In the genomic region with DNA sequence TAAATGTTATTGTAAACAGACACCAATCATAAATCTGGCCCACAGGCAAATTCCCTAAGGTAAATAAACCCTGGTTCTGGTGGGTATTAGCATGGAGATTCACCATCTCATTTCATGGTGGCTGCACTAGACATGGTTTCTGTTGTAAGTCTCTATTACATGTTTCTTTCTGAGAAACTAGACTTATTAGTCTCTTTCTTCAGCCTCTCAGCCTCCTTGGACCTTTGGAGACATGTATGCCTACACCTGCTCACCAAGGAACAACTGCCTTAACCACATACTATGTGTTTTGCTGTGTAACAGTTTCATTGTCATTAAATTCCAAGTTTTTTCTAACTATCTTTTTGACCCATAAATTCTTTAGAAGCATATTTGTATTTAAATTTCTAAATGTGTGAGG, we compare ENCODE assay signal across 25 cellular contexts.
"Had no signal": no experiment of that assay in that cellular context is flagged by ENCODE, and none has a peak within 500 bp of the region (broad histone marks: within the 10 kb centered on the region; RNA-seq: fewer than 3 reads in every experiment).

No MANE protein-coding gene starts in this region.

- H3K27me3 ChIP-seq: dorsolateral prefrontal cortex, esophagus muscularis mucosa, foreskin keratinocyte, heart right ventricle, left lung, neural progenitor cell, right atrium auricular region, tibial nerve, upper lobe of left lung had no signal

- ATAC-seq: foreskin keratinocyte; heart right ventricle; left cardiac atrium; left lung; mucosa of descending colon; naive thymus-derived CD4-positive, alpha-beta T cell; sciatic nerve; stimulated activated naive B cell treated with anti-CD40 and anti-IgM and Interleukin-4, amounts not matched to agents 10 μg/mL and 1 μg/mL and 100 μg/mL, for 72 hours had no signal

- H3K9me3 ChIP-seq: esophagus muscularis mucosa, mucosa of descending colon, right atrium auricular region, thoracic aorta, tibial nerve, upper lobe of left lung had no signal

- H3K27ac ChIP-seq: dorsolateral prefrontal cortex, epithelial cell of prostate, esophagus muscularis mucosa, foreskin keratinocyte, heart right ventricle, left lung, neural progenitor cell, parathyroid adenoma, right atrium auricular region, skin epidermis, thoracic aorta, tibial nerve, upper lobe of left lung had no signal

- H3K4me3 ChIP-seq: dorsolateral prefrontal cortex, esophagus muscularis mucosa, heart right ventricle, left lung, mucosa of descending colon, neural progenitor cell, right atrium auricular region, skin epidermis, thoracic aorta, tibial nerve, upper lobe of left lung had no signal

- H3K36me3 ChIP-seq: esophagus muscularis mucosa, heart right ventricle, left lung, neural progenitor cell, right atrium auricular region, thoracic aorta, tibial nerve, upper lobe of left lung had no signal

- DNase-seq: dorsolateral prefrontal cortex; effector CD8-positive, alpha-beta T cell; endodermal cell; foreskin keratinocyte; glutamatergic neuron; heart right ventricle; hippocampal formation; left cardiac atrium; left lung; mesenchymal stem cell; mucosa of descending colon; naive thymus-derived CD4-positive, alpha-beta T cell; stimulated activated CD4-positive, alpha-beta T cell treated with anti-CD3 and anti-CD28 coated beads, Interleukin-15, amount 100 ng/mL, for 24 hours; stimulated activated CD4-positive, alpha-beta T cell treated with anti-CD3 and anti-CD28 coated beads, Interleukin-2, amount 100 ng/mL, for 48 hours; stimulated activated naive B cell treated with anti-CD40 and anti-IgM and Interleukin-4, amounts not matched to agents 10 μg/mL and 1 μg/mL and 100 μg/mL, for 72 hours; upper lobe of left lung had no signal

- H3K4me1 ChIP-seq: esophagus muscularis mucosa, foreskin keratinocyte, heart right ventricle, left lung, neural progenitor cell, parathyroid adenoma, right atrium auricular region, tibial nerve, upper lobe of left lung had no signal
